1 cellular context compared by ENCODE assay signal in genomic region chr20:44471481-44471882, GRCh38.
TF ChIP-seq lines count a peak whose summit lies in the region.

No MANE protein-coding gene starts in this region.

TF ChIP-seq in HepG2, 621 proteins besides CTCF, POLR2A, EP300 and RAD21 (continued from another document and continues in another):
- TF ChIP-seq ZBED4 (CRISPR knock-in tag; IDR thresholded peaks at IDR 0.05; ENCODE audit: borderline replicate concordance) (peak; percentile 49; the same call in 1 of the 2 replicates), KMT2A (CRISPR knock-in tag; IDR thresholded peaks at IDR 0.05) (peak; percentile 54; the same call in 1 of the 2 replicates), IRF2 (CRISPR knock-in tag; IDR thresholded peaks at IDR 0.05) (peak; percentile 80; the same call in 1 of the 2 replicates), DRAP1 (CRISPR knock-in tag; IDR thresholded peaks at IDR 0.05) (peak; percentile 45; the same call in 1 of the 2 replicates), ARID3A (IDR thresholded peaks at IDR 0.05; ENCODE audit: low read depth, low read length) (peak; percentile 80; the same call in 1 of the 2 replicates), HNF4G (IDR thresholded peaks at IDR 0.05; ENCODE audit: borderline replicate concordance, low read depth, low read length) (no peak), HNF4G (CRISPR knock-in tag; IDR thresholded peaks at IDR 0.05; ENCODE audit: borderline replicate concordance, low read depth) (peak; percentile 34; the same call in 1 of the 2 replicates), PATZ1 (CRISPR knock-in tag; IDR thresholded peaks at IDR 0.05) (peak; percentile 69; the same call in 1 of the 2 replicates), ZNF142 (CRISPR knock-in tag; IDR thresholded peaks at IDR 0.05) (0 out of 2 replicates have a peak, but pooled peaks have one; percentile 38), GATAD1 (CRISPR knock-in tag; IDR thresholded peaks at IDR 0.05) (peak; percentile 60), ZNF335 (CRISPR knock-in tag; IDR thresholded peaks at IDR 0.05) (0 out of 2 replicates have a peak, but pooled peaks have one; percentile 44), KAT8 (CRISPR knock-in tag; IDR thresholded peaks at IDR 0.05) (peak; percentile 71; the same call in 1 of the 2 replicates), PHF8 (CRISPR knock-in tag; IDR thresholded peaks at IDR 0.05) (peak; percentile 35; the same call in 1 of the 2 replicates), ZFX (CRISPR knock-in tag; IDR thresholded peaks at IDR 0.05; ENCODE audit: low read depth) (0 out of 2 replicates have a peak, but pooled peaks have one; percentile 27), RFX3 (CRISPR knock-in tag; IDR thresholded peaks at IDR 0.05) (no peak; the same call in 1 of the 2 replicates), NFKBIZ (CRISPR knock-in tag; IDR thresholded peaks at IDR 0.05) (0 out of 2 replicates have a peak, but pooled peaks have one; percentile 36), ZNF33B (CRISPR knock-in tag; IDR thresholded peaks at IDR 0.05) (peak; percentile 84; the same call in 1 of the 2 replicates), ZBTB7B (CRISPR knock-in tag; IDR thresholded peaks at IDR 0.05) (0 out of 2 replicates have a peak, but pooled peaks have one; percentile 42), STAG1 (CRISPR knock-in tag; IDR thresholded peaks at IDR 0.05) (peak; percentile 100), RFXANK (CRISPR knock-in tag; IDR thresholded peaks at IDR 0.05) (0 out of 2 replicates have a peak, but pooled peaks have one; percentile 67), SALL2 (CRISPR knock-in tag; IDR thresholded peaks at IDR 0.05) (0 out of 2 replicates have a peak, but pooled peaks have one; percentile 32), ZNF605 (CRISPR knock-in tag; IDR thresholded peaks at IDR 0.05) (no peak), THAP11 (CRISPR knock-in tag; IDR thresholded peaks at IDR 0.05) (peak; percentile 63), SMC3 (IDR thresholded peaks at IDR 0.05; ENCODE audit: low read length) (peak; percentile 99), HOMEZ (CRISPR knock-in tag; IDR thresholded peaks at IDR 0.05; ENCODE audit: low read depth) (peak; percentile 61; the same call in 1 of the 2 replicates), HBP1 (CRISPR knock-in tag; IDR thresholded peaks at IDR 0.05; ENCODE audit: low read depth) (no peak), HMG20B (CRISPR knock-in tag; conservative IDR thresholded peaks at IDR 0.05) (peak; percentile 64; the same call in 1 of the 2 replicates), MXD4 (CRISPR knock-in tag; IDR thresholded peaks at IDR 0.05) (0 out of 2 replicates have a peak, but pooled peaks have one; percentile 73), E2F1 (CRISPR knock-in tag; IDR thresholded peaks at IDR 0.05) (no peak), FOXA3 (CRISPR knock-in tag; IDR thresholded peaks at IDR 0.05) (peak; percentile 56; the same call in 1 of the 2 replicates), MIXL1 (CRISPR knock-in tag; IDR thresholded peaks at IDR 0.05) (peak; percentile 96), SAP130 (CRISPR knock-in tag; IDR thresholded peaks at IDR 0.05; ENCODE audit: low read depth) (peak; percentile 68), ELF1 (CRISPR knock-in tag; IDR thresholded peaks at IDR 0.05) (peak; percentile 33; the same call in 1 of the 2 replicates), GATAD2A (CRISPR knock-in tag; IDR thresholded peaks at IDR 0.05) (peak; percentile 71), MIER2 (CRISPR knock-in tag; IDR thresholded peaks at IDR 0.05) (peak; percentile 66; the same call in 1 of the 2 replicates), ZNF441 (CRISPR knock-in tag; IDR thresholded peaks at IDR 0.05; ENCODE audit: borderline replicate concordance) (peak; percentile 64; the same call in 1 of the 2 replicates), ZSCAN25 (CRISPR knock-in tag; IDR thresholded peaks at IDR 0.05) (0 out of 2 replicates have a peak, but pooled peaks have one; percentile 38), HDAC2 (CRISPR knock-in tag; IDR thresholded peaks at IDR 0.05) (peak; percentile 61; the same call in 1 of the 2 replicates), PPARG (CRISPR knock-in tag; conservative IDR thresholded peaks at IDR 0.05) (peak; percentile 68; the same call in 1 of the 2 replicates)
